10 cellular contexts compared by ENCODE assay signal in the genomic region with DNA sequence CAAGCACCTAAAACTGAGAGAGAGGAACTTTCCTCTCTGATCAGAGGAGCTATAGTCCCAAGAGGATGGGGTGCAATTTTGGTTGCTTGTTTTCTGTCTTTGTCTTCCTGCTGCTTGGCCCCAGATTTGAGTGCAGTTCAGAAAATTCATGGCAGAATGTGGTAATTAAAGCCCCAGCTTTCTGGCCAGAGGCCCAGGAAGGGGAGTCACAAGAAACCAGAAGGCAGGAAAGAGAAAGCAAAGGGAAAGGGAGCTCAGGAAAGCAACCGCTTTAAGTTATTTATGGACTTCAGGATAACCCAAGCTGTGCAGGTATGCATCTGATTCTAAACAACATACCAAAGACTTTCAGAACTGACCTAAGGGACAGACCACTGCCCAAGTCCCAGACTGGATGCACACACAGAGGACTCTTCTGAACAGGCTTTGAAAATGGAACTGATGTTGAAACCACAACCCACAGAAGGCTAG.
DNase-seq lines count a peak whose midpoint lies in the region; TF ChIP-seq lines count a peak whose summit lies in the region.
"Had no signal": no experiment of that assay in that cellular context is flagged by ENCODE, and none has a peak within 500 bp of the region (broad histone marks: within the 10 kb centered on the region; RNA-seq: fewer than 3 reads in every experiment).

No MANE protein-coding gene starts in this region.

- peaks cover 6% of the 10 kb centered on the region for H3K4me1 Mint-ChIP-seq in activated CD4-positive, alpha-beta memory T cell treated with anti-CD3 and anti-CD28 coated beads for 36 hours (ENCODE audit: low read depth)

- no peaks in the 10 kb centered on the region for H3K9me3 Mint-ChIP-seq in activated CD4-positive, alpha-beta memory T cell treated with anti-CD3 and anti-CD28 coated beads for 36 hours

- peaks cover 9% of the 10 kb centered on the region for H3K36me3 Mint-ChIP-seq in activated CD4-positive, alpha-beta memory T cell treated with anti-CD3 and anti-CD28 coated beads for 36 hours

- no peaks in the 10 kb centered on the region for H3K27me3 Mint-ChIP-seq in activated CD4-positive, alpha-beta memory T cell treated with anti-CD3 and anti-CD28 coated beads for 36 hours
- H3K27me3 Mint-ChIP-seq: activated naive CD8-positive, alpha-beta T cell had no signal

- DNase-seq in GM04503 (ENCODE audit: low read depth): peak; percentile 55
- DNase-seq in NCI-H2227 (lab: John Stamatoyannopoulos, UW; ENCODE audit: unreplicated experiment): peak; percentile 8
- peak; percentile 13 for DNase-seq in epithelial cell of esophagus (ENCODE audit: low read depth)
- peak; percentile 42 for DNase-seq in retinal pigment epithelial cell (ENCODE audit: low read depth)
- DNase-seq in activated CD4-positive, alpha-beta memory T cell treated with anti-CD3 and anti-CD28 coated beads for 36 hours: no peak
- no peak for DNase-seq in stimulated activated CD4-positive, alpha-beta T cell treated with anti-CD3 and anti-CD28 coated beads, Interleukin-12 subunit alpha, Interleukin-12 subunit beta, amount 100 ng/mL, for 4 hours
- DNase-seq in effector memory CD4-positive, alpha-beta T cell: no peak
- DNase-seq: NCI-H2029 had no signal

- no peak overlapping the region for H3K4me3 Mint-ChIP-seq in activated CD4-positive, alpha-beta memory T cell treated with anti-CD3 and anti-CD28 coated beads for 36 hours
- H3K4me3 Mint-ChIP-seq: activated naive CD8-positive, alpha-beta T cell had no signal

- H3K4me3 ChIP-seq in epithelial cell of esophagus (ENCODE audit: low read length) (no peak overlapping the region), retinal pigment epithelial cell (ENCODE audit: low read length) (no peak overlapping the region)
- no peak overlapping the region for H3K4me3 ChIP-seq in effector memory CD4-positive, alpha-beta T cell (ENCODE audit: insufficient read depth, low read depth, low read length, poor library complexity, severe bottlenecking)
- H3K4me3 ChIP-seq: SJSA1 had no signal

- no peak overlapping the region for H3K27ac ChIP-seq in effector memory CD4-positive, alpha-beta T cell (ENCODE audit: insufficient read depth, low read length, poor library complexity, severe bottlenecking)
- H3K27ac ChIP-seq: SJSA1 had no signal

- CTCF ChIA-PET in activated CD4-positive, alpha-beta memory T cell treated with anti-CD3 and anti-CD28 coated beads for 36 hours (lab: Charles Lee): interaction anchor here (0.7 to 2.1 kb wide), 2 partner anchors 13 to 139 kb away, joined by 3 to 7 read pairs; no protein-coding TSS in a partner anchor

- no peak for TF ChIP-seq CTCF in epithelial cell of esophagus (IDR thresholded peaks at IDR 0.05; ENCODE audit: insufficient read depth, low read depth, low read length, missing control alignments)
- TF ChIP-seq CTCF in retinal pigment epithelial cell (conservative IDR thresholded peaks at IDR 0.05; ENCODE audit: low read depth, low read length): no peak

- H3K36me3 ChIP-seq in effector memory CD4-positive, alpha-beta T cell (ENCODE audit: control insufficient read depth, insufficient read depth, low read length): peaks cover 4% of the 10 kb centered on the region

- no peaks in the 10 kb centered on the region for H3K4me1 ChIP-seq in effector memory CD4-positive, alpha-beta T cell (ENCODE audit: control insufficient read depth, insufficient read depth, low read length, poor library complexity, severe bottlenecking)

- POLR2A ChIA-PET in activated CD4-positive, alpha-beta memory T cell treated with anti-CD3 and anti-CD28 coated beads for 36 hours (lab: Charles Lee): no interaction called here

- intact Hi-C loops in activated CD4-positive, alpha-beta memory T cell treated with anti-CD3 and anti-CD28 coated beads for 36 hours (cut with micrococcal nuclease): no loop called here

- H3K27me3 ChIP-seq in effector memory CD4-positive, alpha-beta T cell (replicated peaks; ENCODE audit: control insufficient read depth, insufficient read depth, low read length, poor library complexity, severe bottlenecking): no peaks in the 10 kb centered on the region
- H3K27me3 ChIP-seq: SJSA1 had no signal

- no peak overlapping the region for H3K27ac Mint-ChIP-seq in activated CD4-positive, alpha-beta memory T cell treated with anti-CD3 and anti-CD28 coated beads for 36 hours
- H3K27ac Mint-ChIP-seq: activated naive CD8-positive, alpha-beta T cell had no signal

- H3K9me3 ChIP-seq in effector memory CD4-positive, alpha-beta T cell (ENCODE audit: control insufficient read depth, low read length): no peaks in the 10 kb centered on the region
- H3K9me3 ChIP-seq: SJSA1 had no signal

Comparison
In these comparisons a context has a peak if more than half of its experiments do, and no peak if none do; other contexts are left out.
1. DNase-seq: peak in GM04503 (single experiment), NCI-H2227 (single experiment), epithelial cell of esophagus (single experiment) and retinal pigment epithelial cell (single experiment); none in activated CD4-positive, alpha-beta memory T cell treated with anti-CD3 and anti-CD28 coated beads for 36 hours (single experiment), stimulated activated CD4-positive, alpha-beta T cell treated with anti-CD3 and anti-CD28 coated beads, Interleukin-12 subunit alpha, Interleukin-12 subunit beta, amount 100 ng/mL, for 4 hours (single experiment) and effector memory CD4-positive, alpha-beta T cell (0 of 3).